ENCODE assay signal across 8 cellular contexts in the genomic region with DNA sequence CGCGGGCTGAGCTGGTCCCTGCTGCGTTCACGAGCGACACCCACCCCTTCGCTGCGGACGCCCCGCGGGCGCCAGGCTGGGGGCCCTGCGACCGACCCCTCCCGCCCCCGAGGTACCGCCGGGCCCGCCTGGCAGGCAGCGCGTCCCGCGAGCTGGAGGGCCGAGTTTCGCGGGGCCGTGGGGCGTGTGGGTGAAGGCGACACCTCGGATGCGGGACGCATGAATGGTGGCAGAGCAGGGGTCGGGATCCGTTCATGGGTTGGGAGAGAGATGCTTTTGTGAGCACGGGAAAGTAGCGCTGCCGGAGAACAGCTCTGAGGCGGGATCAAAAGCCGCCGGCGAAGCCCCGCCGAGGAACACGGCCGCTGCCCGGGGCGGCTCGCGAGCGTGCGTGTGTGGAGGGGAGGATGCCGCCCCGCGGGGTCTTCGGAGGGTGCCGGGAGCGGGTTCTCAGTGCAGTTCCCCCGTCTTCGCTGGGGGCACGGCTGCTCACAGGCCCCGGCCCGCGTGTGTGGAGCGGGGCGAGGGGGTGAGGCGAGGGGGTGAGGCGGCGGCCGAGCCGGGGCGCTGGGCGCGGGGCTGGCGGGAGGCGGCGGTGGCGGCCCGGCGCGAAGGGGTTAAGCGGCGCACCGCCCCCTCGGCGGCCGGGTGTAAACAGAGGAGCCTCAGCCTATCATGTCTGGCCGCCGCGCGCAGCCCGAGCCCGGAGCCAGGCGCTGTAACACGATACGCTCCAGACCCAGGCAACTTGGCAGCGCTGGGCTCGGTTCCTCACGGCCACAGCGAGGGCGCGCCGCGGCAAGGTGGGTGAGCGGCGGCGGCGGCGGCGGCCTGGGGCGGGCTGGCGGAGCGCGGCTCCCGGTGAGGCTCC.
DNase-seq lines count a peak whose midpoint lies in the region; ATAC-seq and TF ChIP-seq lines count a peak whose summit lies in the region.

No MANE protein-coding gene starts in this region.

- H3K9me3 ChIP-seq in BLaER1: no peaks in the 10 kb centered on the region
- H3K9me3 ChIP-seq in gastroesophageal sphincter: no peaks in the 10 kb centered on the region
- no peaks in the 10 kb centered on the region for H3K9me3 ChIP-seq in neural cell (ENCODE audit: low read length)
- no peaks in the 10 kb centered on the region for H3K9me3 ChIP-seq in testis

- no peaks in the 10 kb centered on the region for H3F3A ChIP-seq in neural cell (ENCODE audit: insufficient read depth, low read length, poor library complexity, severe bottlenecking)

- DNase-seq in NCI-H82 treated with DMSO at 0.1 percent for 48 hours (lab: John Stamatoyannopoulos, UW; ENCODE audit: unreplicated experiment) (peak; percentile 39), testis (peak; percentile 95)
- peak; percentile 59 for DNase-seq in activated naive CD4-positive, alpha-beta T cell treated with anti-CD3 and anti-CD28 coated beads, Interleukin-2, amount 50 U/mL, for 16 hours

- H3K79me2 ChIP-seq in neural cell (replicated peaks; ENCODE audit: insufficient read depth, low read length): peaks cover 31% of the 10 kb centered on the region

- no peak for TF ChIP-seq CTCF in gastroesophageal sphincter (IDR thresholded peaks at IDR 0.05)
- peak; percentile 50 for TF ChIP-seq CTCF in neural cell (IDR thresholded peaks at IDR 0.05; ENCODE audit: poor library complexity, severe bottlenecking)
- peak in 1 of 3 experiments; percentile 0 for TF ChIP-seq CTCF in testis (IDR thresholded peaks at IDR 0.05)

- H3K4me1 ChIP-seq in BLaER1: peaks cover 9% of the 10 kb centered on the region
- H3K4me1 ChIP-seq in gastroesophageal sphincter: peaks cover 0 to 25% (median 3%) of the 10 kb centered on the region in 3 donors
- peaks cover 3% of the 10 kb centered on the region for H3K4me1 ChIP-seq in testis

- no peaks in the 10 kb centered on the region for H3K36me3 ChIP-seq in BLaER1
- no peaks in the 10 kb centered on the region for H3K36me3 ChIP-seq in gastroesophageal sphincter
- no peaks in the 10 kb centered on the region for H3K36me3 ChIP-seq in neural cell (ENCODE audit: insufficient read depth, low read length)
- no peaks in the 10 kb centered on the region for H3K36me3 ChIP-seq in testis (ENCODE audit: low read depth, missing control alignments)

- peak overlapping the region; percentile 40; the same call in 1 of the 2 replicates for H3K9ac ChIP-seq in BLaER1
- H3K9ac ChIP-seq in neural cell (ENCODE audit: low read length): peak overlapping the region; percentile 74

- H3K4me3 ChIP-seq in BLaER1 (peak overlapping the region; percentile 71), gastroesophageal sphincter (peak overlapping the region; percentile 66 to 77), neural cell (ENCODE audit: low read length) (peak overlapping the region; percentile 72), testis (peak overlapping the region; percentile 73)

- no peaks in the 10 kb centered on the region for H3K9me2 ChIP-seq in neural cell (ENCODE audit: insufficient read depth, low read length)

- no peak overlapping the region for H2AFZ ChIP-seq in neural cell (ENCODE audit: low read depth, low read length)

- TF ChIP-seq POLR2A in gastroesophageal sphincter (IDR thresholded peaks at IDR 0.05) (peak; percentile 20 to 55), testis (IDR thresholded peaks at IDR 0.05) (peak; percentile 10)

- ATAC-seq in GM19438 (IDR thresholded peaks at IDR 0.05; ENCODE audit: low read depth, unreplicated experiment): peak; percentile 86
- ATAC-seq in HG03460 (IDR thresholded peaks at IDR 0.05; ENCODE audit: unreplicated experiment): peak; percentile 64
- peak; percentile 98 for ATAC-seq in gastroesophageal sphincter

- no peak overlapping the region for H3K27ac ChIP-seq in BLaER1
- peak overlapping the region in 3 of 4 donors; percentile 82 to 88 (median 84) for H3K27ac ChIP-seq in gastroesophageal sphincter
- H3K27ac ChIP-seq in neural cell (ENCODE audit: low read length): peak overlapping the region; percentile 65
- peak overlapping the region; percentile 85 to 90 for H3K27ac ChIP-seq in testis

- TF ChIP-seq EP300 in gastroesophageal sphincter (IDR thresholded peaks at IDR 0.05) (no peak), neural cell (conservative IDR thresholded peaks at IDR 0.05; ENCODE audit: poor library complexity, severe bottlenecking) (peak; percentile 74)

- intact Hi-C loops in testis (cut with DNase I; ENCODE audit: low total_unique reads): no loop called here

- TF ChIP-seq RAD21 in neural cell (conservative IDR thresholded peaks at IDR 0.05): peak; percentile 63

- no CpG with 5 or more reads among the region's 113 CpGs for WGBS in gastroesophageal sphincter (ENCODE audit: low coverage in 1 of 2), 2 donors
- 1% methylated on average over 27 to 72 of the region's 113 CpGs for WGBS in testis, 2 donors

- H4K20me1 ChIP-seq in BLaER1 (peaks cover 37% of the 10 kb centered on the region), neural cell (ENCODE audit: insufficient read depth) (no peaks in the 10 kb centered on the region)

- H3K4me2 ChIP-seq in BLaER1 (peak overlapping the region; percentile 91), neural cell (ENCODE audit: low read length) (no peak overlapping the region)

- H3K27me3 ChIP-seq in BLaER1: peaks cover 55% of the 10 kb centered on the region
- H3K27me3 ChIP-seq in gastroesophageal sphincter: peaks cover 44% of the 10 kb centered on the region
- peaks cover 6% of the 10 kb centered on the region for H3K27me3 ChIP-seq in neural cell (ENCODE audit: insufficient read depth, low read depth, low read length)
- H3K27me3 ChIP-seq in testis: no peaks in the 10 kb centered on the region

TF ChIP-seq in neural cell, 6 proteins besides CTCF, POLR2A, EP300 and RAD21:
- TF ChIP-seq, protein P1, sequence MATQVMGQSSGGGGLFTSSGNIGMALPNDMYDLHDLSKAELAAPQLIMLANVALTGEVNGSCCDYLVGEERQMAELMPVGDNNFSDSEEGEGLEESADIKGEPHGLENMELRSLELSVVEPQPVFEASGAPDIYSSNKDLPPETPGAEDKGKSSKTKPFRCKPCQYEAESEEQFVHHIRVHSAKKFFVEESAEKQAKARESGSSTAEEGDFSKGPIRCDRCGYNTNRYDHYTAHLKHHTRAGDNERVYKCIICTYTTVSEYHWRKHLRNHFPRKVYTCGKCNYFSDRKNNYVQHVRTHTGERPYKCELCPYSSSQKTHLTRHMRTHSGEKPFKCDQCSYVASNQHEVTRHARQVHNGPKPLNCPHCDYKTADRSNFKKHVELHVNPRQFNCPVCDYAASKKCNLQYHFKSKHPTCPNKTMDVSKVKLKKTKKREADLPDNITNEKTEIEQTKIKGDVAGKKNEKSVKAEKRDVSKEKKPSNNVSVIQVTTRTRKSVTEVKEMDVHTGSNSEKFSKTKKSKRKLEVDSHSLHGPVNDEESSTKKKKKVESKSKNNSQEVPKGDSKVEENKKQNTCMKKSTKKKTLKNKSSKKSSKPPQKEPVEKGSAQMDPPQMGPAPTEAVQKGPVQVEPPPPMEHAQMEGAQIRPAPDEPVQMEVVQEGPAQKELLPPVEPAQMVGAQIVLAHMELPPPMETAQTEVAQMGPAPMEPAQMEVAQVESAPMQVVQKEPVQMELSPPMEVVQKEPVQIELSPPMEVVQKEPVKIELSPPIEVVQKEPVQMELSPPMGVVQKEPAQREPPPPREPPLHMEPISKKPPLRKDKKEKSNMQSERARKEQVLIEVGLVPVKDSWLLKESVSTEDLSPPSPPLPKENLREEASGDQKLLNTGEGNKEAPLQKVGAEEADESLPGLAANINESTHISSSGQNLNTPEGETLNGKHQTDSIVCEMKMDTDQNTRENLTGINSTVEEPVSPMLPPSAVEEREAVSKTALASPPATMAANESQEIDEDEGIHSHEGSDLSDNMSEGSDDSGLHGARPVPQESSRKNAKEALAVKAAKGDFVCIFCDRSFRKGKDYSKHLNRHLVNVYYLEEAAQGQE (IDR thresholded peaks at IDR 0.05; ENCODE audit: borderline replicate concordance): peak; percentile 32
- TF ChIP-seq POLR2AphosphoS5 (IDR thresholded peaks at IDR 0.05) (peak; percentile 67), SMC3 (conservative IDR thresholded peaks at IDR 0.05; ENCODE audit: poor library complexity) (peak; percentile 71), MXI1 (conservative IDR thresholded peaks at IDR 0.05; ENCODE audit: poor library complexity, severe bottlenecking) (peak; percentile 76), TAF1 (IDR thresholded peaks at IDR 0.05; ENCODE audit: low read depth) (no peak)

Comparison
In these comparisons a context has a peak if more than half of its experiments do, and no peak if none do; other contexts are left out.
1. DNase-seq: peak in every context shown above with its lines; median percentile 95 in testis; 59 in activated naive CD4-positive, alpha-beta T cell treated with anti-CD3 and anti-CD28 coated beads, Interleukin-2, amount 50 U/mL, for 16 hours; 39 in NCI-H82 treated with DMSO at 0.1 percent for 48 hours.